9 cellular contexts compared by ENCODE assay signal in genomic region chr7:129742267-129742666, GRCh38.
"Had no signal": no experiment of that assay in that cellular context is flagged by ENCODE, and none has a peak within 500 bp of the region (broad histone marks: within the 10 kb centered on the region; RNA-seq: fewer than 3 reads in every experiment).

No MANE protein-coding gene starts in this region.

- H3K4me3 Mint-ChIP-seq: activated CD8-positive, alpha-beta T cell treated with anti-CD3 and anti-CD28 coated beads for 36 hours had no signal

- DNase-seq: activated CD4-positive, alpha-beta T cell treated with anti-CD3 and anti-CD28 coated beads for 4 hours; activated CD8-positive, alpha-beta memory T cell treated with anti-CD3 and anti-CD28 coated beads, Interleukin-2, amount 50 U/mL, for 4 hours; activated CD8-positive, alpha-beta T cell treated with anti-CD3 and anti-CD28 coated beads for 36 hours; activated naive CD4-positive, alpha-beta T cell treated with Interleukin-2 at 50 U/mL for 16 hours; foreskin melanocyte; lower lobe of right lung; small intestine; stomach; T1000 had no signal

- H3K27ac Mint-ChIP-seq: activated CD8-positive, alpha-beta T cell treated with anti-CD3 and anti-CD28 coated beads for 36 hours had no signal

- H3K9me3 Mint-ChIP-seq: activated CD8-positive, alpha-beta T cell treated with anti-CD3 and anti-CD28 coated beads for 36 hours had no signal

- H3K27me3 Mint-ChIP-seq: activated CD8-positive, alpha-beta T cell treated with anti-CD3 and anti-CD28 coated beads for 36 hours had no signal
